11 cellular contexts compared by ENCODE assay signal in genomic region chr1:100893718-100894117, GRCh38. TPM values are rescaled to one million over a fixed set of nuclear protein-coding genes. Genes with fewer than 3 reads are reported as not detected.
DNase-seq lines count a peak whose midpoint lies in the region; ATAC-seq and TF ChIP-seq lines count a peak whose summit lies in the region.
"Had no signal": no experiment of that assay in that cellular context is flagged by ENCODE, and none has a peak within 500 bp of the region (broad histone marks: within the 10 kb centered on the region; RNA-seq: fewer than 3 reads in every experiment).

No MANE protein-coding gene starts in this region.

- POLR2A ChIA-PET in CD4-positive, alpha-beta memory T cell (lab: Charles Lee; ENCODE audit: partially characterized antibody): interaction anchor here (0.8 to 4.6 kb wide), 3 partner anchors 344 to 761 kb away, joined by 4 to 81 read pairs (median 8); partner anchors contain the start of genes S1PR1, SASS6 and TRMT13

- peaks cover 0 to 15% (median 11%) of the 10 kb centered on the region in 8 donors for H3K9me3 Mint-ChIP-seq in CD4-positive, alpha-beta memory T cell
- H3K9me3 Mint-ChIP-seq in natural killer cell: peaks cover 0 to 6% of the 10 kb centered on the region in 2 donors

- no peaks in the 10 kb centered on the region for H4K20me1 ChIP-seq in KMS-11 (ENCODE audit: insufficient read depth)

- H3K4me3 Mint-ChIP-seq in CD4-positive, alpha-beta memory T cell: peak overlapping the region in 7 of 8 donors; percentile 4 to 65 (median 37)
- H3K4me3 Mint-ChIP-seq in natural killer cell: peak overlapping the region; percentile 55

- no peaks in the 10 kb centered on the region for H3K27me3 Mint-ChIP-seq in CD4-positive, alpha-beta memory T cell
- no peaks in the 10 kb centered on the region for H3K27me3 Mint-ChIP-seq in natural killer cell (ENCODE audit: low read depth in 2 of 2)

- peaks cover 2% of the 10 kb centered on the region for H3K36me3 ChIP-seq in CD4-positive, alpha-beta memory T cell (ENCODE audit: insufficient read depth, low read length)
- H3K36me3 ChIP-seq in KMS-11 (ENCODE audit: insufficient read depth): no peaks in the 10 kb centered on the region
- no peaks in the 10 kb centered on the region for H3K36me3 ChIP-seq in thyroid gland

- H3K9ac ChIP-seq in KMS-11: no peak overlapping the region

- no peak overlapping the region for H3K4me3 ChIP-seq in CD4-positive, alpha-beta memory T cell (ENCODE audit: low read length in 2 of 2)
- no peak overlapping the region for H3K4me3 ChIP-seq in KMS-11 (IDR thresholded peaks at IDR 0.05; ENCODE audit: insufficient read depth, low read depth, low read length)
- peak overlapping the region; percentile 87 to 93 for H3K4me3 ChIP-seq in cardiac fibroblast (replicated peaks in 1 of 2; ENCODE audit: low read depth in 2 of 2, low read length in 2 of 2)
- H3K4me3 ChIP-seq in thyroid gland (replicated peaks in 1 of 3): no peak overlapping the region

- peak overlapping the region; percentile 41; the same call in 1 of the 2 replicates for H3K4me2 ChIP-seq in KMS-11

- ATAC-seq in natural killer cell: no peak

- no peaks in the 10 kb centered on the region for H3K27me3 ChIP-seq in CD4-positive, alpha-beta memory T cell (ENCODE audit: insufficient read depth, low read length)
- H3K27me3 ChIP-seq in KMS-11 (ENCODE audit: insufficient read depth, low read depth): no peaks in the 10 kb centered on the region
- no peaks in the 10 kb centered on the region for H3K27me3 ChIP-seq in thyroid gland

- peaks cover 21 to 46% (median 29%) of the 10 kb centered on the region in 4 donors for H3K4me1 Mint-ChIP-seq in CD4-positive, alpha-beta memory T cell
- peaks cover 35 to 46% of the 10 kb centered on the region in 2 donors for H3K4me1 Mint-ChIP-seq in natural killer cell

- no peak for DNase-seq in CD4-positive, alpha-beta memory T cell
- DNase-seq in cardiac fibroblast (ENCODE audit: low read depth in 2 of 2) (no peak), natural killer cell (no peak), A172 (ENCODE audit: low spot score) (no peak), NCI-H1105 (lab: John Stamatoyannopoulos, UW) (no peak), NCI-H526 treated with DMSO at 0.1 percent for 48 hours (lab: John Stamatoyannopoulos, UW) (no peak), thyroid gland (no peak)
- DNase-seq: activated gamma-delta T cell treated with Interleukin-2 at 50 U/mL for 16 hours, kidney glomerular epithelial cell, OCI-M1 had no signal

- intact Hi-C loops in CD4-positive, alpha-beta memory T cell (cut with micrococcal nuclease): no loop called here
- intact Hi-C loops in natural killer cell (cut with micrococcal nuclease) (loop anchor here (10.0 kb wide), 1 partner anchor 859 kb away; a partner anchor contains a TSS), thyroid gland (cut with DNase I) (no loop called here)

- H2AFZ ChIP-seq in KMS-11 (ENCODE audit: low read depth): no peak overlapping the region; the same call in 1 of the 2 replicates

- TF ChIP-seq POLR2A in thyroid gland (IDR thresholded peaks at IDR 0.05): no peak

- peaks cover 29% of the 10 kb centered on the region for H3K4me1 ChIP-seq in CD4-positive, alpha-beta memory T cell (ENCODE audit: insufficient read depth, low read length)
- H3K4me1 ChIP-seq in KMS-11 (ENCODE audit: low read depth, poor library complexity, severe bottlenecking): peaks cover 31% of the 10 kb centered on the region
- peaks cover 15 to 16% of the 10 kb centered on the region in 2 donors for H3K4me1 ChIP-seq in thyroid gland

- H3K36me3 Mint-ChIP-seq in CD4-positive, alpha-beta memory T cell: peaks cover 17 to 30% of the 10 kb centered on the region in 2 donors
- H3K36me3 Mint-ChIP-seq in natural killer cell: no peaks in the 10 kb centered on the region

- H3K27ac ChIP-seq in CD4-positive, alpha-beta memory T cell (ENCODE audit: low read depth, low read length): no peak overlapping the region
- H3K27ac ChIP-seq in KMS-11 (no peak overlapping the region), thyroid gland (no peak overlapping the region)

- H3K9me3 ChIP-seq in CD4-positive, alpha-beta memory T cell (ENCODE audit: control insufficient read depth in 1 of 2, low read length in 2 of 2): no peaks in the 10 kb centered on the region
- H3K9me3 ChIP-seq in thyroid gland: no peaks in the 10 kb centered on the region

- TF ChIP-seq CTCF in KMS-11 (conservative IDR thresholded peaks at IDR 0.05; ENCODE audit: low read depth, low read length) (no peak), cardiac fibroblast (IDR thresholded peaks at IDR 0.05; ENCODE audit: low read depth, low read length) (no peak), natural killer cell (IDR thresholded peaks at IDR 0.05) (no peak), thyroid gland (IDR thresholded peaks at IDR 0.05) (no peak)

- WGBS in thyroid gland, 2 donors: 47 to 49% methylated on average over 2 of the region's 2 CpGs

- peaks cover 19% of the 10 kb centered on the region; the same call in 1 of the 2 replicates for H3K79me2 ChIP-seq in KMS-11 (ENCODE audit: insufficient read depth, low read depth)

- CTCF ChIA-PET in CD4-positive, alpha-beta memory T cell (lab: Charles Lee; ENCODE audit: partially characterized antibody): interaction anchor here (1.5 kb wide), 1 partner anchor 464 kb away, joined by 5 read pairs; no protein-coding TSS in a partner anchor

- H3K27ac Mint-ChIP-seq in CD4-positive, alpha-beta memory T cell: peak overlapping the region in 2 of 7 donors; percentile 53 to 65
- no peak overlapping the region for H3K27ac Mint-ChIP-seq in natural killer cell

RNA-seq across cellular contexts. Expression of gene EXTL2, which starts 0.9 kb away (rescaled TPM):
- 1 to 10 TPM; 2.5 to 4.2 TPM for total RNA-seq in CD4-positive, alpha-beta memory T cell
- 1 to 10 TPM; 1.5 to 2.6 TPM for polyA plus RNA-seq in CD4-positive, alpha-beta memory T cell
- 1 to 10 TPM; 3.5 to 5.8 (median 3.9) TPM for total RNA-seq in natural killer cell
- 20.9 and 24.3 TPM in 2 replicates for total RNA-seq in A172 (2014; rRNA removed; shearing (Covaris generic))
- 10 to 100 TPM; 13.9 to 17.4 (median 17.2) TPM for total RNA-seq in thyroid gland

RNA-seq across cellular contexts. Expression of gene SLC30A7, which starts 2.2 kb away (rescaled TPM):
- total RNA-seq in CD4-positive, alpha-beta memory T cell: 10 to 100 TPM; 54.9 TPM
- 10 to 100 TPM; 11.3 to 14.5 TPM for polyA plus RNA-seq in CD4-positive, alpha-beta memory T cell
- total RNA-seq in natural killer cell (10 to 100 TPM; 27.7 to 38.8 (median 36.2) TPM), thyroid gland (10 to 100 TPM; 32.4 to 39.7 (median 36.1) TPM)
- 29.5 and 45.3 TPM in 2 replicates for total RNA-seq in A172 (2014; rRNA removed; shearing (Covaris generic))

Comparison
In these comparisons a context has a peak if more than half of its experiments do, and no peak if none do; other contexts are left out.
1. H3K4me3 ChIP-seq: peak in cardiac fibroblast (2 of 2); none in CD4-positive, alpha-beta memory T cell (0 of 2), KMS-11 (single experiment) and thyroid gland (0 of 3).